In genomic region chr22:33831651-33832050, GRCh38 we compare ENCODE assay signal across 1 cellular context.
TF ChIP-seq lines count a peak whose summit lies in the region.

No MANE protein-coding gene starts in this region.

TF ChIP-seq in WTC11, 78 proteins besides CTCF, POLR2A, EP300 and RAD21 (continued from another document):
- no peak for TF ChIP-seq AFF4 (CRISPR knock-in tag; IDR thresholded peaks at IDR 0.05; ENCODE audit: borderline replicate concordance)
- no peak for TF ChIP-seq GABPB1 (CRISPR knock-in tag; IDR thresholded peaks at IDR 0.05)
